ENCODE assay signal across 8 cellular contexts in genomic region chr7:135170998-135171481, GRCh38. TPM values are rescaled to one million over a fixed set of nuclear protein-coding genes. Genes with fewer than 3 reads are reported as not detected.
DNase-seq lines count a peak whose midpoint lies in the region; ATAC-seq and TF ChIP-seq lines count a peak whose summit lies in the region.
"Not testable (repeated sequence)": the region's sequence is repeated elsewhere in the genome, so short reads cannot be mapped to it uniquely, and the experiment has no call there.

No MANE protein-coding gene starts in this region.

- H3K9ac ChIP-seq in MM.1S (ENCODE audit: low read length): peak overlapping the region; percentile 98

- H3K27me3 ChIP-seq in CD4-positive, CD25-positive, alpha-beta regulatory T cell (ENCODE audit: control insufficient read depth, insufficient read depth, low read length); MM.1S (replicated peaks; ENCODE audit: insufficient read depth, low read length); esophagus muscularis mucosa; mononuclear cell (ENCODE audit: insufficient read depth, low read length): not testable (repeated sequence)

- WGBS in esophagus muscularis mucosa: 13% methylated on average over 12 of the region's 12 CpGs

- peak overlapping the region; percentile 77 for H2AFZ ChIP-seq in MM.1S (ENCODE audit: low read length)

- H3K27ac ChIP-seq in CD4-positive, CD25-positive, alpha-beta regulatory T cell (ENCODE audit: insufficient read depth, low read length, poor library complexity, severe bottlenecking): peak overlapping the region; percentile 94
- peak overlapping the region; percentile 97 for H3K27ac ChIP-seq in MM.1S (ENCODE audit: low read length)
- H3K27ac ChIP-seq in esophagus muscularis mucosa (replicated peaks in 1 of 4): peak overlapping the region; percentile 94 to 98 (median 96)

- not testable (repeated sequence) for TF ChIP-seq POLR2A in esophagus muscularis mucosa (IDR thresholded peaks at IDR 0.05; ENCODE audit: low read depth)

- H3F3A ChIP-seq in MM.1S (ENCODE audit: insufficient read depth, low read length): peaks cover 27% of the 10 kb centered on the region

- H3K9me3 Mint-ChIP-seq in CD4-positive, CD25-positive, alpha-beta regulatory T cell; activated naive CD4-positive, alpha-beta T cell treated with anti-CD3 and anti-CD28 coated beads, Interleukin-2, amount 50 U/mL, for 24 hours; stimulated activated naive CD8-positive, alpha-beta T cell treated with anti-CD3 and anti-CD28 coated beads, Interleukin-15, Interleukin-2, amounts not matched to agents 100 ng/mL and 50 ng/mL, for 24 hours: not testable (repeated sequence)

- H3K4me1 Mint-ChIP-seq in CD4-positive, CD25-positive, alpha-beta regulatory T cell: peaks cover 20 to 43% (median 30%) of the 10 kb centered on the region in 4 donors
- H3K4me1 Mint-ChIP-seq in activated naive CD4-positive, alpha-beta T cell treated with anti-CD3 and anti-CD28 coated beads, Interleukin-2, amount 50 U/mL, for 24 hours: peaks cover 44% of the 10 kb centered on the region
- peaks cover 57% of the 10 kb centered on the region for H3K4me1 Mint-ChIP-seq in stimulated activated naive CD8-positive, alpha-beta T cell treated with anti-CD3 and anti-CD28 coated beads, Interleukin-15, Interleukin-2, amounts not matched to agents 100 ng/mL and 50 ng/mL, for 24 hours (ENCODE audit: low read depth)

- peaks cover 18% of the 10 kb centered on the region for H3K36me3 Mint-ChIP-seq in CD4-positive, CD25-positive, alpha-beta regulatory T cell
- H3K36me3 Mint-ChIP-seq in activated naive CD4-positive, alpha-beta T cell treated with anti-CD3 and anti-CD28 coated beads, Interleukin-2, amount 50 U/mL, for 24 hours: not testable (repeated sequence)
- H3K36me3 Mint-ChIP-seq in stimulated activated naive CD8-positive, alpha-beta T cell treated with anti-CD3 and anti-CD28 coated beads, Interleukin-15, Interleukin-2, amounts not matched to agents 100 ng/mL and 50 ng/mL, for 24 hours (ENCODE audit: low read depth): peaks cover 38% of the 10 kb centered on the region

- peaks cover 25% of the 10 kb centered on the region for H3K4me1 ChIP-seq in CD4-positive, CD25-positive, alpha-beta regulatory T cell (ENCODE audit: control insufficient read depth, insufficient read depth, low read length, poor library complexity, severe bottlenecking)
- H3K4me1 ChIP-seq in MM.1S (ENCODE audit: low read length): peaks cover 15% of the 10 kb centered on the region
- H3K4me1 ChIP-seq in esophagus muscularis mucosa: peaks cover 51 to 54% (median 54%) of the 10 kb centered on the region in 4 donors
- peaks cover 53% of the 10 kb centered on the region for H3K4me1 ChIP-seq in mononuclear cell (ENCODE audit: insufficient read depth, low read length)

- peak overlapping the region; percentile 67 for H3K4me3 ChIP-seq in CD4-positive, CD25-positive, alpha-beta regulatory T cell (ENCODE audit: low read depth, low read length)
- H3K4me3 ChIP-seq in MM.1S (ENCODE audit: low read length): peak overlapping the region; percentile 89
- H3K4me3 ChIP-seq in esophagus muscularis mucosa: peak overlapping the region; percentile 82 to 88 (median 84)
- peak overlapping the region; percentile 85 for H3K4me3 ChIP-seq in mononuclear cell (ENCODE audit: low read length)

- TF ChIP-seq EP300 in esophagus muscularis mucosa (IDR thresholded peaks at IDR 0.05): not testable (repeated sequence)

- not testable (repeated sequence) for ATAC-seq in CD4-positive, CD25-positive, alpha-beta regulatory T cell (ENCODE audit: low read depth in 2 of 2)
- peak; percentile 32 for ATAC-seq in GM19455 (IDR thresholded peaks at IDR 0.05; ENCODE audit: unreplicated experiment)
- ATAC-seq in HG02970 (IDR thresholded peaks at IDR 0.05; ENCODE audit: low FRiP score, unreplicated experiment): peak; percentile 23

- intact Hi-C loops in esophagus muscularis mucosa (cut with DNase I): loop anchor here (2.0 kb wide), 1 partner anchor 484 kb away; no protein-coding TSS in a partner anchor

- H4K20me1 ChIP-seq in MM.1S (ENCODE audit: insufficient read depth, low read length): not testable (repeated sequence)

- H3K27ac Mint-ChIP-seq in CD4-positive, CD25-positive, alpha-beta regulatory T cell: peak overlapping the region; percentile 89 to 95 (median 94)
- peak overlapping the region; percentile 98 for H3K27ac Mint-ChIP-seq in activated naive CD4-positive, alpha-beta T cell treated with anti-CD3 and anti-CD28 coated beads, Interleukin-2, amount 50 U/mL, for 24 hours
- H3K27ac Mint-ChIP-seq in stimulated activated naive CD8-positive, alpha-beta T cell treated with anti-CD3 and anti-CD28 coated beads, Interleukin-15, Interleukin-2, amounts not matched to agents 100 ng/mL and 50 ng/mL, for 24 hours: peak overlapping the region; percentile 91

- not testable (repeated sequence) for H3K9me2 ChIP-seq in MM.1S (replicated peaks; ENCODE audit: insufficient read depth, low read length)

- not testable (repeated sequence) for DNase-seq in CD4-positive, CD25-positive, alpha-beta regulatory T cell; MM.1S; esophagus muscularis mucosa (ENCODE audit: extremely low spot score)

- TF ChIP-seq CTCF in MM.1S (IDR thresholded peaks at IDR 0.05; ENCODE audit: low read length); esophagus muscularis mucosa (IDR thresholded peaks at IDR 0.05): not testable (repeated sequence)

- H3K27me3 Mint-ChIP-seq in CD4-positive, CD25-positive, alpha-beta regulatory T cell; activated naive CD4-positive, alpha-beta T cell treated with anti-CD3 and anti-CD28 coated beads, Interleukin-2, amount 50 U/mL, for 24 hours; stimulated activated naive CD8-positive, alpha-beta T cell treated with anti-CD3 and anti-CD28 coated beads, Interleukin-15, Interleukin-2, amounts not matched to agents 100 ng/mL and 50 ng/mL, for 24 hours: not testable (repeated sequence)

- H3K36me3 ChIP-seq in CD4-positive, CD25-positive, alpha-beta regulatory T cell (ENCODE audit: control insufficient read depth, insufficient read depth, low read length): peaks cover 16% of the 10 kb centered on the region
- H3K36me3 ChIP-seq in MM.1S (replicated peaks; ENCODE audit: insufficient read depth, low read length): peaks cover 24% of the 10 kb centered on the region
- H3K36me3 ChIP-seq in esophagus muscularis mucosa: peaks cover 4 to 36% (median 27%) of the 10 kb centered on the region in 4 donors

- peak overlapping the region; percentile 85 to 96 (median 86) for H3K4me3 Mint-ChIP-seq in CD4-positive, CD25-positive, alpha-beta regulatory T cell
- H3K4me3 Mint-ChIP-seq in activated naive CD4-positive, alpha-beta T cell treated with anti-CD3 and anti-CD28 coated beads, Interleukin-2, amount 50 U/mL, for 24 hours: peak overlapping the region; percentile 93
- H3K4me3 Mint-ChIP-seq in stimulated activated naive CD8-positive, alpha-beta T cell treated with anti-CD3 and anti-CD28 coated beads, Interleukin-15, Interleukin-2, amounts not matched to agents 100 ng/mL and 50 ng/mL, for 24 hours: peak overlapping the region; percentile 95

- peak overlapping the region; percentile 97 for H3K4me2 ChIP-seq in MM.1S (ENCODE audit: low read depth, low read length)

- peaks cover 44% of the 10 kb centered on the region for H3K79me2 ChIP-seq in MM.1S (ENCODE audit: low read length)

- not testable (repeated sequence) for H3K9me3 ChIP-seq in CD4-positive, CD25-positive, alpha-beta regulatory T cell (ENCODE audit: control insufficient read depth in 2 of 2, low read length in 2 of 2); MM.1S (replicated peaks; ENCODE audit: insufficient read depth, low read length); esophagus muscularis mucosa; mononuclear cell (ENCODE audit: low read depth, low read length)

RNA-seq across cellular contexts. Expression of gene CYREN, which starts 0.5 kb away (rescaled TPM):
- total RNA-seq in CD4-positive, CD25-positive, alpha-beta regulatory T cell: 20.1 TPM
- 10 to 100 TPM; 25.3 to 39.8 (median 33.2) TPM for polyA plus RNA-seq in CD4-positive, CD25-positive, alpha-beta regulatory T cell
- total RNA-seq in esophagus muscularis mucosa (10 to 100 TPM; 30.8 to 51.7 (median 40.2) TPM), mononuclear cell (24.8 TPM)

RNA-seq across cellular contexts. Expression of gene TMEM140, which starts 23.2 kb away (rescaled TPM):
- total RNA-seq in CD4-positive, CD25-positive, alpha-beta regulatory T cell: 44.7 TPM
- polyA plus RNA-seq in CD4-positive, CD25-positive, alpha-beta regulatory T cell: 10 to 100 TPM; 18.9 to 39.3 (median 30.3) TPM
- total RNA-seq in esophagus muscularis mucosa: 10 to 100 TPM; 13.0 to 21.2 (median 17.1) TPM
- total RNA-seq in mononuclear cell: 51.4 TPM

RNA-seq across cellular contexts. Expression of gene WDR91, which starts 40.3 kb away (rescaled TPM):
- 34.9 TPM for total RNA-seq in CD4-positive, CD25-positive, alpha-beta regulatory T cell
- polyA plus RNA-seq in CD4-positive, CD25-positive, alpha-beta regulatory T cell: 1 to 10 TPM; 3.4 to 4.7 (median 4.2) TPM
- total RNA-seq in esophagus muscularis mucosa: 10 to 100 TPM; 13.3 to 27.4 (median 20.4) TPM
- total RNA-seq in mononuclear cell: 14.3 TPM
